In the genomic region with DNA sequence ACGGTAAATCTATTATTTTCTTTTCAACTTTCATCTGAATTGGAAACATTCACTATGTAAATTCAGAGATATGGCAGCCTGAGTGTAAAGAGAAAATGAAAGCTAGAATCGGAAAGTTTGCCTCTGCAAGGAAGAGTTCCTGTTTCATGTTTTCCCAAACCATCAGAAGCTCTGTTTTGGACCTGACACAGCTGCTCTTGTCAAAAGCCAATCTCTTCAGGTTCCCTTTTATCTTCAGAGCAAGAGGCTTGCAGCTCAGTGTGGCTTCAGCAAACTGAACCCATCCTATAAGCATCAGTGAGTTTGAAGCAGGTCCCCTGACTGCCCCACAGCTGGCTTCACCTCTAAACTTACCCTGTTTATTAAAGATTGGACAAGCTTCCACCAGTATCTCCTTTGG, we compare ENCODE assay signal across 9 cellular contexts.
A peak's percentile ranks its signal among the peaks of the same experiment; 100 is the strongest.
DNase-seq lines count a peak whose midpoint lies in the region; ATAC-seq, FAIRE-seq and TF ChIP-seq lines count a peak whose summit lies in the region.
"Had no signal": no experiment of that assay in that cellular context is flagged by ENCODE, and none has a peak within 500 bp of the region (broad histone marks: within the 10 kb centered on the region; RNA-seq: fewer than 3 reads in every experiment).

No MANE protein-coding gene starts in this region.

- SMC1A ChIA-PET in GM12878 (lab: Charles Lee; ENCODE audit: uncharacterized antibody, unreplicated experiment) = interaction anchor here (1.1 to 1.4 kb wide), 2 partner anchors 11 to 28 kb away, joined by 3 to 5 read pairs; no protein-coding TSS in a partner anchor

- peak; percentile 75 for FAIRE-seq in GM12878 (lab: Jason Lieb, UNC)
- FAIRE-seq: TTC549 had no signal

- no peak for TF ChIP-seq CTCF in heart left ventricle (IDR thresholded peaks at IDR 0.05)
- TF ChIP-seq CTCF in GM12878 (IDR thresholded peaks at IDR 0.05 in 2 of 3, conservative IDR thresholded peaks at IDR 0.05 in 1 of 3; ENCODE audit: control insufficient read depth in 2 of 3, extremely low read depth in 1 of 3, insufficient read depth in 1 of 3, low read depth in 3 of 3, low read length in 3 of 3) = no peak
- no peak for TF ChIP-seq CTCF in thoracic aorta (IDR thresholded peaks at IDR 0.05)

- no TSS peak for BruUV-seq in GM12878 (replicated peaks; lab: Mats Ljungman, UMichigan)

- H3K27me3 ChIP-seq in heart left ventricle = no peaks in the 10 kb centered on the region
- no peaks in the 10 kb centered on the region for H3K27me3 ChIP-seq in GM12878 (replicated peaks in 1 of 2; ENCODE audit: control insufficient read depth in 2 of 2, insufficient read depth in 2 of 2, low read length in 1 of 2)
- no peaks in the 10 kb centered on the region for H3K27me3 ChIP-seq in thoracic aorta (replicated peaks; ENCODE audit: insufficient read depth)
- H3K27me3 ChIP-seq in aorta (ENCODE audit: control insufficient read depth in 1 of 2, insufficient read depth in 2 of 2, low read length in 1 of 2) = no peaks in the 10 kb centered on the region

- H3K9ac ChIP-seq in GM12878 (ENCODE audit: control insufficient read depth, insufficient read depth, low read length) = no peak overlapping the region

- TF ChIP-seq RAD21 in GM12878 (IDR thresholded peaks at IDR 0.05; ENCODE audit: insufficient read depth, low read depth, low read length) = no peak

- H2AFZ ChIP-seq in GM12878 (ENCODE audit: control insufficient read depth, low read depth, low read length) = peak overlapping the region; percentile 52

- TF ChIP-seq EP300 in GM12878 (IDR thresholded peaks at IDR 0.05; ENCODE audit: borderline replicate concordance in 1 of 2, control insufficient read depth in 1 of 2, low read depth in 2 of 2, low read length in 2 of 2) = no peak

- in situ Hi-C loops in GM12878 (cut with MboI) = no loop called here

- H3K9me3 ChIP-seq in heart left ventricle = no peaks in the 10 kb centered on the region
- no peaks in the 10 kb centered on the region for H3K9me3 ChIP-seq in GM12878 (replicated peaks; ENCODE audit: control insufficient read depth, insufficient read depth, low read length)
- H3K9me3 ChIP-seq in thoracic aorta = no peaks in the 10 kb centered on the region
- H3K9me3 ChIP-seq in aorta (ENCODE audit: control insufficient read depth, low read length) = no peaks in the 10 kb centered on the region

- H3K27ac ChIP-seq in heart left ventricle = peak overlapping the region in 6 of 12 donors; percentile 13 to 58 (median 42)
- no peak overlapping the region for H3K27ac ChIP-seq in GM12878 (ENCODE audit: control insufficient read depth, insufficient read depth)
- no peak overlapping the region for H3K27ac ChIP-seq in thoracic aorta
- no peak overlapping the region for H3K27ac ChIP-seq in aorta (ENCODE audit: low read depth in 1 of 2, low read length in 2 of 2)

- H3K79me2 ChIP-seq in GM12878 (ENCODE audit: control insufficient read depth, insufficient read depth, low read length) = no peaks in the 10 kb centered on the region

- TF ChIP-seq POLR2A in heart left ventricle (IDR thresholded peaks at IDR 0.05) = no peak
- no peak for TF ChIP-seq POLR2A in GM12878 (IDR thresholded peaks at IDR 0.05; ENCODE audit: low read depth, low read length)

- POLR2A ChIA-PET in GM12878 (lab: Charles Lee) = no interaction called here

- intact Hi-C loops in heart left ventricle (cut with DNase I) (no loop called here), Right ventricle myocardium inferior (cut with DNase I) (no loop called here), GM12878 (cut with micrococcal nuclease; ENCODE audit: unreplicated experiment) (no loop called here), aorta (cut with DNase I) (no loop called here)

- WGBS in heart left ventricle, 4 donors = 33 to 42% (median 37%) methylated on average over 2 of the region's 2 CpGs
- 0% methylated on average over 2 of the region's 2 CpGs for WGBS in GM12878 (ENCODE audit: insufficient coverage, insufficient replicate concordance, low lambda C conversion rate, missing lambda C conversion rate)
- 4 to 7% methylated on average over 2 of the region's 2 CpGs for WGBS in aorta, 2 donors

- RAD21 ChIA-PET in GM12878 (lab: Charles Lee; ENCODE audit: unreplicated experiment) = interaction anchor here (0.9 kb wide), 1 partner anchor 298 kb away, joined by 3 read pairs; no protein-coding TSS in a partner anchor

- H3K4me1 ChIP-seq in heart left ventricle = peaks cover 0 to 21% (median 0%) of the 10 kb centered on the region in 12 donors
- no peaks in the 10 kb centered on the region for H3K4me1 ChIP-seq in GM12878 (ENCODE audit: control insufficient read depth, insufficient read depth, low read length)
- peaks cover 0 to 5% of the 10 kb centered on the region in 2 donors for H3K4me1 ChIP-seq in thoracic aorta (ENCODE audit: control insufficient read depth in 1 of 2, low read depth in 2 of 2)
- H3K4me1 ChIP-seq in aorta (ENCODE audit: control insufficient read depth in 1 of 2, insufficient read depth in 2 of 2, low read length in 2 of 2) = no peaks in the 10 kb centered on the region

- H3K4me3 ChIP-seq in heart left ventricle (peak overlapping the region in 11 of 12 donors; percentile 8 to 52 (median 33)), GM12878 (peak overlapping the region; percentile 43; the same call in 1 of the 2 replicates), thoracic aorta (peak overlapping the region; percentile 59), aorta (ENCODE audit: low read length in 2 of 2) (no peak overlapping the region)

- no peaks in the 10 kb centered on the region for H3K36me3 ChIP-seq in heart left ventricle
- no peaks in the 10 kb centered on the region for H3K36me3 ChIP-seq in GM12878 (ENCODE audit: control insufficient read depth in 2 of 2, insufficient read depth in 2 of 2, low read length in 1 of 2)
- no peaks in the 10 kb centered on the region for H3K36me3 ChIP-seq in thoracic aorta
- no peaks in the 10 kb centered on the region for H3K36me3 ChIP-seq in aorta (ENCODE audit: control insufficient read depth in 1 of 2, insufficient read depth in 2 of 2, low read length in 1 of 2)

- H3K4me2 ChIP-seq in GM12878 (ENCODE audit: control insufficient read depth, insufficient read depth) = peak overlapping the region; percentile 60

- CTCF ChIA-PET in GM12878 (lab: Yijun Ruan, JAX) = interaction anchor here (0.6 to 1.2 kb wide), 5 partner anchors 12 to 873 kb away, joined by 3 to 5 read pairs (median 4); no protein-coding TSS in a partner anchor

- no peaks in the 10 kb centered on the region for H4K20me1 ChIP-seq in GM12878 (ENCODE audit: control insufficient read depth, insufficient read depth)

- DNase-seq in heart left ventricle = peak in 1 of 5 donors; percentile 6
- DNase-seq in Right ventricle myocardium inferior (ENCODE audit: missing footprints) = no peak
- DNase-seq in GM12878 (ENCODE audit: low read depth, low spot score) = peak; percentile 27
- no peak for DNase-seq in thoracic aorta (ENCODE audit: low spot score)
- no peak for DNase-seq in foreskin melanocyte
- no peak for DNase-seq in aorta

- ATAC-seq in heart left ventricle = peak in 2 of 4 donors; percentile 34 to 45
- ATAC-seq in Right ventricle myocardium inferior = no peak
- ATAC-seq in HG03097 (IDR thresholded peaks at IDR 0.05; ENCODE audit: low FRiP score, unreplicated experiment) = peak; percentile 94
- ATAC-seq in GM12878 = peak; percentile 87
- ATAC-seq in thoracic aorta (ENCODE audit: insufficient number of reproducible peaks, low FRiP score, low read depth) = no peak
- ATAC-seq in SK-N-SH treated with all-trans-retinoic acid at 6 μM for 48 hours = no peak
- ATAC-seq in aorta (ENCODE audit: low FRiP score) = no peak

TF ChIP-seq in GM12878, 131 proteins besides CTCF, POLR2A, EP300 and RAD21 (continues in another document):
- TF ChIP-seq, protein P1, sequence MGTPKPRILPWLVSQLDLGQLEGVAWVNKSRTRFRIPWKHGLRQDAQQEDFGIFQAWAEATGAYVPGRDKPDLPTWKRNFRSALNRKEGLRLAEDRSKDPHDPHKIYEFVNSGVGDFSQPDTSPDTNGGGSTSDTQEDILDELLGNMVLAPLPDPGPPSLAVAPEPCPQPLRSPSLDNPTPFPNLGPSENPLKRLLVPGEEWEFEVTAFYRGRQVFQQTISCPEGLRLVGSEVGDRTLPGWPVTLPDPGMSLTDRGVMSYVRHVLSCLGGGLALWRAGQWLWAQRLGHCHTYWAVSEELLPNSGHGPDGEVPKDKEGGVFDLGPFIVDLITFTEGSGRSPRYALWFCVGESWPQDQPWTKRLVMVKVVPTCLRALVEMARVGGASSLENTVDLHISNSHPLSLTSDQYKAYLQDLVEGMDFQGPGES (IDR thresholded peaks at IDR 0.05) = no peak
- TF ChIP-seq, protein P2, sequence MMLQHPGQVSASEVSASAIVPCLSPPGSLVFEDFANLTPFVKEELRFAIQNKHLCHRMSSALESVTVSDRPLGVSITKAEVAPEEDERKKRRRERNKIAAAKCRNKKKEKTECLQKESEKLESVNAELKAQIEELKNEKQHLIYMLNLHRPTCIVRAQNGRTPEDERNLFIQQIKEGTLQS (IDR thresholded peaks at IDR 0.05; ENCODE audit: borderline replicate concordance, extremely low read depth, low read depth, low read length) = no peak

TF ChIP-seq in SK-N-SH treated with all-trans-retinoic acid at 6 μM for 48 hours, 23 proteins besides CTCF, POLR2A, EP300 and RAD21 (continues in another document):
- TF ChIP-seq TCF4 (CRISPR knock-in tag; IDR thresholded peaks at IDR 0.05; ENCODE audit: borderline replicate concordance) (no peak), TOX (CRISPR knock-in tag; IDR thresholded peaks at IDR 0.05; ENCODE audit: borderline replicate concordance) (no peak), ZFP3 (CRISPR knock-in tag; IDR thresholded peaks at IDR 0.05) (no peak)
- TF ChIP-seq, protein P3, sequence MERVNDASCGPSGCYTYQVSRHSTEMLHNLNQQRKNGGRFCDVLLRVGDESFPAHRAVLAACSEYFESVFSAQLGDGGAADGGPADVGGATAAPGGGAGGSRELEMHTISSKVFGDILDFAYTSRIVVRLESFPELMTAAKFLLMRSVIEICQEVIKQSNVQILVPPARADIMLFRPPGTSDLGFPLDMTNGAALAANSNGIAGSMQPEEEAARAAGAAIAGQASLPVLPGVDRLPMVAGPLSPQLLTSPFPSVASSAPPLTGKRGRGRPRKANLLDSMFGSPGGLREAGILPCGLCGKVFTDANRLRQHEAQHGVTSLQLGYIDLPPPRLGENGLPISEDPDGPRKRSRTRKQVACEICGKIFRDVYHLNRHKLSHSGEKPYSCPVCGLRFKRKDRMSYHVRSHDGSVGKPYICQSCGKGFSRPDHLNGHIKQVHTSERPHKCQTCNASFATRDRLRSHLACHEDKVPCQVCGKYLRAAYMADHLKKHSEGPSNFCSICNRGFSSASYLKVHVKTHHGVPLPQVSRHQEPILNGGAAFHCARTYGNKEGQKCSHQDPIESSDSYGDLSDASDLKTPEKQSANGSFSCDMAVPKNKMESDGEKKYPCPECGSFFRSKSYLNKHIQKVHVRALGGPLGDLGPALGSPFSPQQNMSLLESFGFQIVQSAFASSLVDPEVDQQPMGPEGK (CRISPR knock-in tag; IDR thresholded peaks at IDR 0.05; ENCODE audit: borderline replicate concordance) = no peak

Comparison
In these comparisons a context has a peak if more than half of its experiments do, and no peak if none do; other contexts are left out.
1. ATAC-seq: peak in HG03097 (single experiment) and GM12878 (single experiment); none in Right ventricle myocardium inferior (single experiment), thoracic aorta (single experiment), SK-N-SH treated with all-trans-retinoic acid at 6 μM for 48 hours (single experiment) and aorta (single experiment).
2. H3K4me3 ChIP-seq: peak in heart left ventricle (11 of 12), GM12878 (single experiment) and thoracic aorta (single experiment); none in aorta (0 of 2).